ENCODE assay signal across 21 cellular contexts in the genomic region with DNA sequence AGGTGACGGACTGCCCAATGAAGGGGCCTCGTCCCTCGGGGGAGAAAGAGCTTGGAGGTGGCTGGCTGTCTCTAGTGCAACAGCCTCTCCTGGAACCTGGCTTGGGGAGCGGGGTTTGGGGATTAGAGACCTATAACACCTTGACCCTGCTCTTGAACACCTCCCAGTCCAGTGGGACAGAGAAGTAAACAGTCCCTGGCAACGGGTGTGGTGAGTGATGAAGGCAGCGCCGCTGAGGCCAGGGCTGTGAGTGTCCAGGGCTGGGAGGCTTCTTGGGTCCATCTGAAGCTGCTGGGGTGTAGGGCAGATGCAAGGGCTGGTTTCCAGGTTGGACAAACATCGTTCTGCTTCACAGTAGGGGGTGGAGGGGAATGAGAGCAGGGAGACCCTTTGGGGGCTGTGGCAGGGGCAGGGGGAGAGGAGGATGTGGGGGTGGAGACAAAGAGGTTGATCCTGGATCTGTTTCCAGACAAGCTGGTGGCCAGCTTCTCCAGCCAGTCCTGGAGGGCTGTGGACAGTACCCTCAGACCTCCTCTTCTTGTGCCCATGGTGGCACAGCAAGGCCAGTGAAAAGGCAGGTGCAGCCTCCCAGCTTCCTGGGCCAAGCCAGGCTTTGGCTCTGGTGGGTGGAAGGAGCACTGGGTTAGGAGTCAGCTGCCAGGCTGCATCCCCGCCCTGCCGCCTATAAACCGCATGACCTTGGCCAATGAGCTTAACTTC.
"Had no signal": no experiment of that assay in that cellular context is flagged by ENCODE, and none has a peak within 500 bp of the region (broad histone marks: within the 10 kb centered on the region; RNA-seq: fewer than 3 reads in every experiment).

No MANE protein-coding gene starts in this region.

- H3K4me3 ChIP-seq: heart right ventricle, hepatocyte, left lung, lung, mucosa of descending colon, neural progenitor cell, ovary, prostate gland, spleen, suprapubic skin, thoracic aorta, tibial artery, upper lobe of right lung had no signal

- H3K27me3 ChIP-seq: ovary had no signal

- H3K79me2 ChIP-seq: hepatocyte had no signal

- H3K36me3 ChIP-seq: heart right ventricle, left lung, neural progenitor cell, ovary, prostate gland, spleen, suprapubic skin, thoracic aorta, tibial artery, upper lobe of right lung had no signal

- H3K27ac ChIP-seq: heart right ventricle, hepatocyte, left lung, neural progenitor cell, ovary, prostate gland, spleen, suprapubic skin, thoracic aorta, tibial artery, upper lobe of right lung had no signal

- H2AFZ ChIP-seq: hepatocyte, neural progenitor cell had no signal

- DNase-seq: heart right ventricle; left colon; left lung; midbrain; mucosa of descending colon; ovary; retina; right cardiac atrium; small intestine; spleen; stimulated activated CD4-positive, alpha-beta T cell treated with anti-CD3 and anti-CD28 coated beads, Interleukin-4, amount 100 ng/mL, for 24 hours; stimulated activated naive CD4-positive, alpha-beta T cell; tibial artery; trophoblast cell; upper lobe of right lung had no signal

- H3K4me1 ChIP-seq: prostate gland had no signal

- H3K9ac ChIP-seq: neural progenitor cell had no signal

- H3K4me2 ChIP-seq: hepatocyte, neural progenitor cell had no signal

- H3K9me3 ChIP-seq: heart right ventricle, left lung, mucosa of descending colon, ovary, prostate gland, spleen, suprapubic skin, thoracic aorta, tibial artery, upper lobe of right lung had no signal
